12 cellular contexts compared by ENCODE assay signal in the genomic region with DNA sequence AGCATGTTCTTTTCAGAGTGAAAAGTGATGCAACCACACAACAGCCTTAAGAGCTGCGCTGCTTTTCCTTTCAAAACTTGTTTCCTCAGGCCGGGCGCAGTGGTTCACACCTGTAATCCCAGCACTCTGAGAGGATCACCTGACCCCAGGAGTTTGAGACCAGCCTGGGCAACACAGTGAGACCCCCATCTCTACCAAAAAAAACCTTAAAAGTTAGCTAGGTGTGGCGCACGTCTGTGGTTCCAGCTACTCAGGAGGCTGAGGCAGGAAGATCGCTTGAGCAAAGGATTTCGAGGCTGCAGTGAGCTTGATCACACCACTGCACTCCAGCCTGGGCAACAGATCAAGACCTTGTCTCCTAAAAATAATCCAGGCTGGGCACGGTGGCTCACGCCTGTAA. TPM values are rescaled to one million over a fixed set of nuclear protein-coding genes. Genes with fewer than 3 reads are reported as not detected.
DNase-seq lines count a peak whose midpoint lies in the region; ATAC-seq and TF ChIP-seq lines count a peak whose summit lies in the region.
"Had no signal": no experiment of that assay in that cellular context is flagged by ENCODE, and none has a peak within 500 bp of the region (broad histone marks: within the 10 kb centered on the region; RNA-seq: fewer than 3 reads in every experiment).

No MANE protein-coding gene starts in this region.

- WGBS in aorta, 2 donors: 80 to 82% methylated on average over 9 of the region's 9 CpGs

- ATAC-seq in WTC11: no peak
- ATAC-seq in memory B cell (ENCODE audit: low read depth): no peak
- no peak for ATAC-seq in aorta (ENCODE audit: low FRiP score)

- H3K27me3 ChIP-seq in A673 (replicated peaks; ENCODE audit: insufficient read depth, low read depth, low read length, poor library complexity): no peaks in the 10 kb centered on the region
- no peaks in the 10 kb centered on the region for H3K27me3 ChIP-seq in Caco-2 (replicated peaks; ENCODE audit: control insufficient read depth, insufficient read depth, low read length)
- no peaks in the 10 kb centered on the region for H3K27me3 ChIP-seq in aorta (ENCODE audit: control insufficient read depth in 1 of 2, insufficient read depth in 2 of 2, low read length in 1 of 2)
- no peaks in the 10 kb centered on the region for H3K27me3 ChIP-seq in WERI-Rb-1 (ENCODE audit: insufficient read depth, low read depth, severe bottlenecking)
- H3K27me3 ChIP-seq: right atrium auricular region had no signal

- H3K9me3 Mint-ChIP-seq in Caco-2 (ENCODE audit: unreplicated experiment) (no peaks in the 10 kb centered on the region), WTC11 (no peaks in the 10 kb centered on the region), memory B cell (no peaks in the 10 kb centered on the region)

- CTCF ChIA-PET in A673 (lab: Charles Lee): no interaction called here
- CTCF ChIA-PET in Caco-2 (lab: Charles Lee): no interaction called here
- CTCF ChIA-PET in WTC11 (lab: Charles Lee): interaction anchor here (1.0 to 4.4 kb wide), 2 partner anchors 20 to 202 kb away, joined by 4 to 43 read pairs; no protein-coding TSS in a partner anchor

- no peaks in the 10 kb centered on the region for H3K9me3 ChIP-seq in A673 (ENCODE audit: low read depth, low read length, poor library complexity, severe bottlenecking)
- H3K9me3 ChIP-seq in Caco-2: no peaks in the 10 kb centered on the region
- no peaks in the 10 kb centered on the region for H3K9me3 ChIP-seq in aorta (ENCODE audit: control insufficient read depth, low read length)
- H3K9me3 ChIP-seq in WERI-Rb-1 (ENCODE audit: severe bottlenecking): no peaks in the 10 kb centered on the region
- H3K9me3 ChIP-seq: right atrium auricular region had no signal

- H3K27ac Mint-ChIP-seq in Caco-2 (ENCODE audit: unreplicated experiment) (no peak overlapping the region), WTC11 (no peak overlapping the region), memory B cell (no peak overlapping the region)

- H3K36me3 ChIP-seq in A673 (ENCODE audit: insufficient read depth, low read length, poor library complexity, severe bottlenecking) (peaks cover 42% of the 10 kb centered on the region), Caco-2 (ENCODE audit: control insufficient read depth, insufficient read depth, low read length) (0 out of 2 replicates have a peak, but pooled peaks cover 1% of the 10 kb centered on the region), aorta (ENCODE audit: control insufficient read depth in 1 of 2, insufficient read depth in 2 of 2, low read length in 1 of 2) (peaks cover 0 to 3% of the 10 kb centered on the region in 2 donors), WERI-Rb-1 (peaks cover 43% of the 10 kb centered on the region)

- H3K4me1 Mint-ChIP-seq in Caco-2 (ENCODE audit: low read depth, unreplicated experiment) (peaks cover 11% of the 10 kb centered on the region), WTC11 (peaks cover 3% of the 10 kb centered on the region; the same call in 1 of the 2 replicates), memory B cell (peaks cover 11% of the 10 kb centered on the region)

- no TSS peak for BruUV-seq in A673 (replicated peaks; lab: Mats Ljungman, UMichigan)
- BruUV-seq in Caco-2 (replicated peaks; lab: Mats Ljungman, UMichigan): no TSS peak

- peaks cover 12% of the 10 kb centered on the region for H3K4me1 ChIP-seq in A673 (ENCODE audit: insufficient read depth, low read length, poor library complexity, severe bottlenecking)
- H3K4me1 ChIP-seq in Caco-2: peaks cover 39% of the 10 kb centered on the region
- no peaks in the 10 kb centered on the region for H3K4me1 ChIP-seq in aorta (ENCODE audit: control insufficient read depth in 1 of 2, insufficient read depth in 2 of 2, low read length in 2 of 2)

- H3K4me3 ChIP-seq in A673 (ENCODE audit: low read depth, low read length, poor library complexity, severe bottlenecking) (no peak overlapping the region), Caco-2 (ENCODE audit: low read depth, low read length) (no peak overlapping the region), aorta (ENCODE audit: low read length in 2 of 2) (no peak overlapping the region), WERI-Rb-1 (ENCODE audit: low read depth, low read length) (no peak overlapping the region)

- POLR2A ChIA-PET in A673 (lab: Charles Lee; ENCODE audit: low non-redundant PET): interaction anchor here (0.7 kb wide), 1 partner anchor 430 kb away, joined by 15 read pairs; no protein-coding TSS in a partner anchor
- POLR2A ChIA-PET in Caco-2 (lab: Charles Lee): no interaction called here
- POLR2A ChIA-PET in WTC11 (lab: Charles Lee): no interaction called here

- H3K27ac ChIP-seq in A673 (ENCODE audit: low read depth, low read length, poor library complexity, severe bottlenecking) (peak overlapping the region; percentile 8), aorta (ENCODE audit: low read depth in 1 of 2, low read length in 2 of 2) (no peak overlapping the region), WERI-Rb-1 (no peak overlapping the region)
- H3K27ac ChIP-seq: right atrium auricular region had no signal

- intact Hi-C loops in A673 (cut with micrococcal nuclease; ENCODE audit: unreplicated experiment): no loop called here
- intact Hi-C loops in Caco-2 (cut with micrococcal nuclease; ENCODE audit: unreplicated experiment): no loop called here
- intact Hi-C loops in aorta (cut with DNase I): no loop called here

- DNase-seq in A673 (ENCODE audit: low spot score) (no peak), Caco-2 (no peak), WTC11 (ENCODE audit: low spot score) (no peak), memory B cell (ENCODE audit: low spot score in 2 of 2) (no peak), epidermal melanocyte (ENCODE audit: insufficient read length, low spot score) (no peak), aorta (no peak), WERI-Rb-1 (no peak), germinal center (ENCODE audit: low spot score) (no peak)
- DNase-seq: stimulated activated CD4-positive, alpha-beta T cell treated with anti-CD3 and anti-CD28 coated beads, Interleukin-4, amount 100 ng/mL, for 4 hours had no signal

- H3K27me3 Mint-ChIP-seq in Caco-2 (ENCODE audit: insufficient read depth, unreplicated experiment): no peaks in the 10 kb centered on the region
- H3K27me3 Mint-ChIP-seq in WTC11 (ENCODE audit: low read depth): peaks cover 2% of the 10 kb centered on the region; the same call in 1 of the 2 replicates
- H3K27me3 Mint-ChIP-seq in memory B cell: no peaks in the 10 kb centered on the region

- peaks cover 73% of the 10 kb centered on the region for H3K36me3 Mint-ChIP-seq in Caco-2 (ENCODE audit: insufficient read depth, unreplicated experiment)
- peaks cover 31% of the 10 kb centered on the region for H3K36me3 Mint-ChIP-seq in WTC11
- peaks cover 12% of the 10 kb centered on the region for H3K36me3 Mint-ChIP-seq in memory B cell

- H3K4me3 Mint-ChIP-seq in Caco-2 (ENCODE audit: unreplicated experiment) (peak overlapping the region; percentile 27), WTC11 (peak overlapping the region; percentile 36), memory B cell (peak overlapping the region; percentile 49)

- no peak for TF ChIP-seq CTCF in A673 (conservative IDR thresholded peaks at IDR 0.05; ENCODE audit: low read depth, low read length)
- TF ChIP-seq CTCF in Caco-2 (IDR thresholded peaks at IDR 0.05; ENCODE audit: insufficient read depth in 1 of 2, low read depth in 1 of 2, low read length in 1 of 2, severe bottlenecking in 1 of 2, unreplicated experiment in 1 of 2): no peak
- TF ChIP-seq CTCF in WTC11 (IDR thresholded peaks at IDR 0.05): no peak
- TF ChIP-seq CTCF in WERI-Rb-1 (IDR thresholded peaks at IDR 0.05; ENCODE audit: low read depth, low read length): no peak

TF ChIP-seq in WTC11, 78 proteins besides CTCF, POLR2A, EP300 and RAD21:
- no peak for TF ChIP-seq FOXK1 (CRISPR knock-in tag; IDR thresholded peaks at IDR 0.05)
- TF ChIP-seq HMGA2 (CRISPR knock-in tag; IDR thresholded peaks at IDR 0.05): no peak
- TF ChIP-seq, protein P1, sequence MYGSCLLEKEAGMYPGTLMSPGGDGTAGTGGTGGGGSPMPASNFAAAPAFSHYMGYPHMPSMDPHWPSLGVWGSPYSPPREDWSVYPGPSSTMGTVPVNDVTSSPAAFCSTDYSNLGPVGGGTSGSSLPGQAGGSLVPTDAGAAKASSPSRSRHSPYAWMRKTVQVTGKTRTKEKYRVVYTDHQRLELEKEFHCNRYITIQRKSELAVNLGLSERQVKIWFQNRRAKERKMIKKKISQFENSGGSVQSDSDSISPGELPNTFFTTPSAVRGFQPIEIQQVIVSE (CRISPR knock-in tag; IDR thresholded peaks at IDR 0.05; ENCODE audit: borderline replicate concordance): no peak

RNA-seq across cellular contexts. Expression of a gene that starts 2.0 kb away (rescaled TPM):
- total RNA-seq in A673 (2021) (17.6 and 18.8 TPM in 2 replicates), Caco-2 (2022) (24.8 and 25.6 TPM in 2 replicates), WTC11 (2021) (10.2 to 13.2 TPM (median 10.4 TPM) in 3 replicates), aorta (10 to 100 TPM; 10.8 to 17.0 TPM)
- polyA plus RNA-seq in aorta: 1 to 10 TPM; 3.1 to 6.7 TPM

RNA-seq across cellular contexts. Expression of a gene that starts 9.7 kb away (rescaled TPM):
- not detected in 2 replicates for total RNA-seq in A673 (2021)
- total RNA-seq in Caco-2 (2022): 24.0 and 25.1 TPM in 2 replicates
- 0.48 TPM in 1 of 3 replicates, not detected in the others for total RNA-seq in WTC11 (2021)
- not detected for total RNA-seq in aorta
- not detected for polyA plus RNA-seq in aorta
- total RNA-seq: mesenteric fat pad, right atrium auricular region, subcutaneous adipose tissue had no signal

RNA-seq across cellular contexts. Expression of a gene that starts 18.8 kb away (rescaled TPM):
- total RNA-seq in A673 (2021): 16.4 and 18.6 TPM in 2 replicates
- total RNA-seq in Caco-2 (2022): 65.6 and 77.6 TPM in 2 replicates
- total RNA-seq in WTC11 (2021): 4.3 to 7.2 TPM (median 4.5 TPM) in 3 replicates
- 10 to 100 TPM; 10.8 to 11.9 TPM for total RNA-seq in aorta
- polyA plus RNA-seq in aorta: 10 to 100 TPM in 1 of 2 donors, 1 to 10 TPM in 1; 4.3 to 16.9 TPM

Comparison
In these comparisons a context has a peak if more than half of its experiments do, and no peak if none do; other contexts are left out.
1. RNA of a gene that starts 9.7 kb away (total RNA-seq): 24.0 to 25.1 TPM in Caco-2; 0.48 TPM in WTC11, not detected in A673 and not detected in aorta; every median in the first group is over 10 times any median in the second.
2. Peak in every context shown above with its lines, with median percentiles within 50 percentile points of each other: H3K4me3 Mint-ChIP-seq.